In genomic region chr14:73136387-73137221, GRCh38 we compare ENCODE assay signal across 1 cellular context.
TF ChIP-seq lines count a peak whose summit lies in the region.

TSS of gene PSEN1 (plus strand) at chr14:73136507. CDS start at chr14:73148020, 11,513 bp downstream.

TF ChIP-seq in HepG2, 621 proteins besides CTCF, POLR2A, EP300 and RAD21 (continued from another document and continues in another):
- TF ChIP-seq ARID3A (IDR thresholded peaks at IDR 0.05; ENCODE audit: low read depth, low read length) (no peak), ZNF230 (CRISPR knock-in tag; IDR thresholded peaks at IDR 0.05) (peak; percentile 32; the same call in 1 of the 2 replicates), RBM39 (IDR thresholded peaks at IDR 0.05; ENCODE audit: low read depth, low read length, poor library complexity, severe bottlenecking) (peak; percentile 63), DNMT1 (CRISPR knock-in tag; IDR thresholded peaks at IDR 0.05) (no peak), SIN3A (IDR thresholded peaks at IDR 0.05; ENCODE audit: borderline replicate concordance, low read depth, low read length) (peak; percentile 57; the same call in 1 of the 2 replicates), ZNF644 (CRISPR knock-in tag; IDR thresholded peaks at IDR 0.05; ENCODE audit: low read depth) (no peak), GATAD1 (CRISPR knock-in tag; IDR thresholded peaks at IDR 0.05) (peak; percentile 79), ZNF589 (CRISPR knock-in tag; conservative IDR thresholded peaks at IDR 0.05) (0 out of 2 replicates have a peak, but pooled peaks have one; percentile 15), TAF15 (IDR thresholded peaks at IDR 0.05; ENCODE audit: low read depth, low read length, poor library complexity, severe bottlenecking) (peak; percentile 44), CREB3 (CRISPR knock-in tag; IDR thresholded peaks at IDR 0.05) (peak; percentile 79; the same call in 1 of the 2 replicates), ZNF496 (CRISPR knock-in tag; IDR thresholded peaks at IDR 0.05; ENCODE audit: insufficient replicate concordance) (no peak), CBX1 (IDR thresholded peaks at IDR 0.05; ENCODE audit: low read depth) (no peak), SMAD1 (CRISPR knock-in tag; IDR thresholded peaks at IDR 0.05; ENCODE audit: borderline replicate concordance, low read depth) (no peak), TBP (CRISPR knock-in tag; IDR thresholded peaks at IDR 0.05) (no peak), ARHGAP35 (CRISPR knock-in tag; IDR thresholded peaks at IDR 0.05; ENCODE audit: borderline replicate concordance) (no peak; the same call in 1 of the 2 replicates), GZF1 (CRISPR knock-in tag; IDR thresholded peaks at IDR 0.05) (peak; percentile 56; the same call in 1 of the 2 replicates), MNT (IDR thresholded peaks at IDR 0.05) (no peak), TRIM24 (CRISPR knock-in tag; IDR thresholded peaks at IDR 0.05) (no peak), MXI1 (IDR thresholded peaks at IDR 0.05; ENCODE audit: borderline replicate concordance, low read depth, low read length) (peak; percentile 73; the same call in 1 of the 3 replicates), RELA (CRISPR knock-in tag; IDR thresholded peaks at IDR 0.05) (no peak), ZNF24 (IDR thresholded peaks at IDR 0.05) (no peak), ZNF567 (CRISPR knock-in tag; IDR thresholded peaks at IDR 0.05; ENCODE audit: borderline replicate concordance) (no peak), GATA4 (IDR thresholded peaks at IDR 0.05; ENCODE audit: borderline replicate concordance, low read depth) (0 out of 2 replicates have a peak, but pooled peaks have one; percentile 45), POLR2AphosphoS5 (IDR thresholded peaks at IDR 0.05; ENCODE audit: low read depth, low read length) (peak; percentile 88), GABPB1 (CRISPR knock-in tag; IDR thresholded peaks at IDR 0.05) (peak; percentile 97), ZNF33A (CRISPR knock-in tag; IDR thresholded peaks at IDR 0.05; ENCODE audit: borderline replicate concordance) (no peak), RNF2 (conservative IDR thresholded peaks at IDR 0.05; ENCODE audit: low read depth) (no peak), AGO1 (IDR thresholded peaks at IDR 0.05; ENCODE audit: low read depth, low read length, poor library complexity, severe bottlenecking) (peak; percentile 33), RFXANK (CRISPR knock-in tag; IDR thresholded peaks at IDR 0.05) (no peak), ZNF138 (CRISPR knock-in tag; IDR thresholded peaks at IDR 0.05; ENCODE audit: low read depth) (0 out of 2 replicates have a peak, but pooled peaks have one; percentile 17), PRMT3 (CRISPR knock-in tag; IDR thresholded peaks at IDR 0.05; ENCODE audit: borderline replicate concordance, low read depth) (no peak), ZNF784 (CRISPR knock-in tag; IDR thresholded peaks at IDR 0.05; ENCODE audit: borderline replicate concordance) (peak; percentile 57; the same call in 1 of the 2 replicates), CCDC6 (CRISPR knock-in tag; IDR thresholded peaks at IDR 0.05) (peak; percentile 56; the same call in 1 of the 2 replicates), HOXA9 (CRISPR knock-in tag; IDR thresholded peaks at IDR 0.05; ENCODE audit: borderline replicate concordance) (no peak), MAF1 (CRISPR knock-in tag; IDR thresholded peaks at IDR 0.05; ENCODE audit: borderline replicate concordance) (peak; percentile 47; the same call in 1 of the 2 replicates), PTBP1 (IDR thresholded peaks at IDR 0.05; ENCODE audit: low read depth, low read length, poor library complexity, severe bottlenecking) (no peak), FOXK2 (IDR thresholded peaks at IDR 0.05) (no peak), ZNF264 (CRISPR knock-in tag; IDR thresholded peaks at IDR 0.05) (peak; percentile 48; the same call in 1 of the 2 replicates), ZNF160 (CRISPR knock-in tag; IDR thresholded peaks at IDR 0.05) (no peak), ZNF558 (CRISPR knock-in tag; IDR thresholded peaks at IDR 0.05; ENCODE audit: borderline replicate concordance) (no peak), SRSF1 (optimal IDR thresholded peaks at IDR 0.05; ENCODE audit: low read depth, low read length) (peak; percentile 32), ZNF460 (CRISPR knock-in tag; IDR thresholded peaks at IDR 0.05; ENCODE audit: borderline replicate concordance) (no peak), ZNF331 (CRISPR knock-in tag; IDR thresholded peaks at IDR 0.05) (peak; percentile 50; the same call in 1 of the 2 replicates), ZNF782 (CRISPR knock-in tag; IDR thresholded peaks at IDR 0.05; ENCODE audit: borderline replicate concordance) (peak; percentile 49; the same call in 1 of the 2 replicates), YY1 (IDR thresholded peaks at IDR 0.05; ENCODE audit: insufficient read depth, insufficient replicate concordance, low read depth, low read length) (peak; percentile 55), CREBL2 (CRISPR knock-in tag; IDR thresholded peaks at IDR 0.05; ENCODE audit: borderline replicate concordance) (no peak)
- TF ChIP-seq, protein P1, sequence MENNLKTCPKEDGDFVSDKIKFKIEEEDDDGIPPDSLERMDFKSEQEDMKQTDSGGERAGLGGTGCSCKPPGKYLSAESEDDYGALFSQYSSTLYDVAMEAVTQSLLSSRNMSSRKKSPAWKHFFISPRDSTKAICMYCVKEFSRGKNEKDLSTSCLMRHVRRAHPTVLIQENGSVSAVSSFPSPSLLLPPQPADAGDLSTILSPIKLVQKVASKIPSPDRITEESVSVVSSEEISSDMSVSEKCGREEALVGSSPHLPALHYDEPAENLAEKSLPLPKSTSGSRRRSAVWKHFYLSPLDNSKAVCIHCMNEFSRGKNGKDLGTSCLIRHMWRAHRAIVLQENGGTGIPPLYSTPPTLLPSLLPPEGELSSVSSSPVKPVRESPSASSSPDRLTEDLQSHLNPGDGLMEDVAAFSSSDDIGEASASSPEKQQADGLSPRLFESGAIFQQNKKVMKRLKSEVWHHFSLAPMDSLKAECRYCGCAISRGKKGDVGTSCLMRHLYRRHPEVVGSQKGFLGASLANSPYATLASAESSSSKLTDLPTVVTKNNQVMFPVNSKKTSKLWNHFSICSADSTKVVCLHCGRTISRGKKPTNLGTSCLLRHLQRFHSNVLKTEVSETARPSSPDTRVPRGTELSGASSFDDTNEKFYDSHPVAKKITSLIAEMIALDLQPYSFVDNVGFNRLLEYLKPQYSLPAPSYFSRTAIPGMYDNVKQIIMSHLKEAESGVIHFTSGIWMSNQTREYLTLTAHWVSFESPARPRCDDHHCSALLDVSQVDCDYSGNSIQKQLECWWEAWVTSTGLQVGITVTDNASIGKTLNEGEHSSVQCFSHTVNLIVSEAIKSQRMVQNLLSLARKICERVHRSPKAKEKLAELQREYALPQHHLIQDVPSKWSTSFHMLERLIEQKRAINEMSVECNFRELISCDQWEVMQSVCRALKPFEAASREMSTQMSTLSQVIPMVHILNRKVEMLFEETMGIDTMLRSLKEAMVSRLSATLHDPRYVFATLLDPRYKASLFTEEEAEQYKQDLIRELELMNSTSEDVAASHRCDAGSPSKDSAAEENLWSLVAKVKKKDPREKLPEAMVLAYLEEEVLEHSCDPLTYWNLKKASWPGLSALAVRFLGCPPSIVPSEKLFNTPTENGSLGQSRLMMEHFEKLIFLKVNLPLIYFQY (CRISPR knock-in tag; IDR thresholded peaks at IDR 0.05; ENCODE audit: borderline replicate concordance): no peak
- TF ChIP-seq, protein P2, sequence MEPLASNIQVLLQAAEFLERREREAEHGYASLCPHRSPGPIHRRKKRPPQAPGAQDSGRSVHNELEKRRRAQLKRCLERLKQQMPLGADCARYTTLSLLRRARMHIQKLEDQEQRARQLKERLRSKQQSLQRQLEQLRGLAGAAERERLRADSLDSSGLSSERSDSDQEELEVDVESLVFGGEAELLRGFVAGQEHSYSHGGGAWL (CRISPR knock-in tag; IDR thresholded peaks at IDR 0.05): no peak
- TF ChIP-seq, protein P3, sequence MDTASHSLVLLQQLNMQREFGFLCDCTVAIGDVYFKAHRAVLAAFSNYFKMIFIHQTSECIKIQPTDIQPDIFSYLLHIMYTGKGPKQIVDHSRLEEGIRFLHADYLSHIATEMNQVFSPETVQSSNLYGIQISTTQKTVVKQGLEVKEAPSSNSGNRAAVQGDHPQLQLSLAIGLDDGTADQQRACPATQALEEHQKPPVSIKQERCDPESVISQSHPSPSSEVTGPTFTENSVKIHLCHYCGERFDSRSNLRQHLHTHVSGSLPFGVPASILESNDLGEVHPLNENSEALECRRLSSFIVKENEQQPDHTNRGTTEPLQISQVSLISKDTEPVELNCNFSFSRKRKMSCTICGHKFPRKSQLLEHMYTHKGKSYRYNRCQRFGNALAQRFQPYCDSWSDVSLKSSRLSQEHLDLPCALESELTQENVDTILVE (CRISPR knock-in tag; IDR thresholded peaks at IDR 0.05): no peak
- TF ChIP-seq, protein P4, sequence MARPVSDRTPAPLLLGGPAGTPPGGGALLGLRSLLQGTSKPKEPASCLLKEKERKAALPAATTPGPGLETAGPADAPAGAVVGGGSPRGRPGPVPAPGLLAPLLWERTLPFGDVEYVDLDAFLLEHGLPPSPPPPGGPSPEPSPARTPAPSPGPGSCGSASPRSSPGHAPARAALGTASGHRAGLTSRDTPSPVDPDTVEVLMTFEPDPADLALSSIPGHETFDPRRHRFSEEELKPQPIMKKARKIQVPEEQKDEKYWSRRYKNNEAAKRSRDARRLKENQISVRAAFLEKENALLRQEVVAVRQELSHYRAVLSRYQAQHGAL (CRISPR knock-in tag; IDR thresholded peaks at IDR 0.05; ENCODE audit: not compliant biosample characterization): no peak
- TF ChIP-seq, protein P5, sequence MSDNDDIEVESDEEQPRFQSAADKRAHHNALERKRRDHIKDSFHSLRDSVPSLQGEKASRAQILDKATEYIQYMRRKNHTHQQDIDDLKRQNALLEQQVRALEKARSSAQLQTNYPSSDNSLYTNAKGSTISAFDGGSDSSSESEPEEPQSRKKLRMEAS (IDR thresholded peaks at IDR 0.05): 0 out of 2 replicates have a peak, but pooled peaks have one; percentile 17
- TF ChIP-seq, protein P6, sequence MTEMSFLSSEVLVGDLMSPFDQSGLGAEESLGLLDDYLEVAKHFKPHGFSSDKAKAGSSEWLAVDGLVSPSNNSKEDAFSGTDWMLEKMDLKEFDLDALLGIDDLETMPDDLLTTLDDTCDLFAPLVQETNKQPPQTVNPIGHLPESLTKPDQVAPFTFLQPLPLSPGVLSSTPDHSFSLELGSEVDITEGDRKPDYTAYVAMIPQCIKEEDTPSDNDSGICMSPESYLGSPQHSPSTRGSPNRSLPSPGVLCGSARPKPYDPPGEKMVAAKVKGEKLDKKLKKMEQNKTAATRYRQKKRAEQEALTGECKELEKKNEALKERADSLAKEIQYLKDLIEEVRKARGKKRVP (CRISPR knock-in tag; IDR thresholded peaks at IDR 0.05): peak in 1 of 2 experiments; percentile 34; a peak in 2 of 4 replicates
- TF ChIP-seq, protein P7, sequence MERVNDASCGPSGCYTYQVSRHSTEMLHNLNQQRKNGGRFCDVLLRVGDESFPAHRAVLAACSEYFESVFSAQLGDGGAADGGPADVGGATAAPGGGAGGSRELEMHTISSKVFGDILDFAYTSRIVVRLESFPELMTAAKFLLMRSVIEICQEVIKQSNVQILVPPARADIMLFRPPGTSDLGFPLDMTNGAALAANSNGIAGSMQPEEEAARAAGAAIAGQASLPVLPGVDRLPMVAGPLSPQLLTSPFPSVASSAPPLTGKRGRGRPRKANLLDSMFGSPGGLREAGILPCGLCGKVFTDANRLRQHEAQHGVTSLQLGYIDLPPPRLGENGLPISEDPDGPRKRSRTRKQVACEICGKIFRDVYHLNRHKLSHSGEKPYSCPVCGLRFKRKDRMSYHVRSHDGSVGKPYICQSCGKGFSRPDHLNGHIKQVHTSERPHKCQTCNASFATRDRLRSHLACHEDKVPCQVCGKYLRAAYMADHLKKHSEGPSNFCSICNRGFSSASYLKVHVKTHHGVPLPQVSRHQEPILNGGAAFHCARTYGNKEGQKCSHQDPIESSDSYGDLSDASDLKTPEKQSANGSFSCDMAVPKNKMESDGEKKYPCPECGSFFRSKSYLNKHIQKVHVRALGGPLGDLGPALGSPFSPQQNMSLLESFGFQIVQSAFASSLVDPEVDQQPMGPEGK (CRISPR knock-in tag; IDR thresholded peaks at IDR 0.05): peak; percentile 50; the same call in 1 of the 2 replicates
